ENCODE assay signal across 8 cellular contexts in the genomic region with DNA sequence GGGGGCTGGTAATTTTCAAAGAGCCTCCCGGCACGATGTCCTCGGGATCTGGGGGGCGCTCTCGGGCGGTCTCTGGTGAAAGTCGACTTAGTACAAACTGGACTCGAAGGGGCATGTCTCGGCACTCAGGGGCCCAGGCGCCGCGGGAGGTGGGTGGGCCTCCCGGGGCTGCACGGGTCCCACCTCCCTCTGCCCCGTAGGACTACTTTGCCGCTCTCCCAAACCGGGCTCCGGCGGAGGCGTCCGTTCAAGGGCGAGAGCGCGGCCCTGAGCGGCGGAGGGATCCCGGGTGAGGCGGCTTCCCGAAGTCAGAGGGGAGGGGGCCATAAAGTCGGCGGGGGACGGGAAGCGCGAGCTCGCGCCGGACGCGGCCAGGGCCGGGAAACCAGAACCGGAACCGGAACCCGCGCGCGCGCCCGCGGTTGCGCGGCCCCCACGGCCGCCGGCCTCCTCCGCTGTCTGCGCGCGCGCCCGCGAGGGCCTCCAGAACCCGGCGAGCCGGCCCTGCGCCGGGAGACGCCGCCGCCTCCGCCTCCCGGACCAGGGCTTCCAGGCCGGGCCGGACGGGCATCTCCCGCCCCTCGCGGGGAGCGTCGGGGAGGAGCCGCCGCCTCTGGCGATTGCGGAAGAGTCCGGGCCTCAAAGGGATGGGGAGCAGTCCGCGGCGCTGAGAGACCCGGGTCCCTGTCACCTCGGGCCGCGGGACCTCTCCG. TPM values are rescaled to one million over a fixed set of nuclear protein-coding genes. Genes with fewer than 3 reads are reported as not detected.
DNase-seq lines count a peak whose midpoint lies in the region; ATAC-seq and TF ChIP-seq lines count a peak whose summit lies in the region.

Gene ARHGEF12, plus strand, starts transcription at position 486 of the 713 bp plus-strand sequence. CDS start 831 bp downstream, outside the sequence.

- peak within 1 kb of the TSS; percentile 99 for H3K4me3 Mint-ChIP-seq in HFFc6
- peak within 1 kb of the TSS; percentile 92 for H3K4me3 Mint-ChIP-seq in T-helper 2 cell treated with Interferon-gamma antibody and Interleukin-4, amounts not matched to agents 5 μg/mL and 100 μg/mL, for 36 hours

- H3K4me3 ChIP-seq in GM08714 (ENCODE audit: low read length) (peak within 1 kb of the TSS; percentile 75), ascending aorta (peak within 1 kb of the TSS; percentile 88 to 91), right cardiac atrium (ENCODE audit: low read length) (peak within 1 kb of the TSS; percentile 94), urinary bladder (ENCODE audit: low read depth, low read length) (peak within 1 kb of the TSS; percentile 82)

- peaks cover 14% of the 10 kb centered on the region for H3K36me3 Mint-ChIP-seq in HFFc6 (ENCODE audit: low read depth)
- H3K36me3 Mint-ChIP-seq in T-helper 2 cell treated with Interferon-gamma antibody and Interleukin-4, amounts not matched to agents 5 μg/mL and 100 μg/mL, for 36 hours (ENCODE audit: low read depth): peaks cover 4% of the 10 kb centered on the region

- DNase-seq in HFFc6 (peak; percentile 93), NCI-H1417 treated with DMSO at 0.1 percent for 48 hours (lab: John Stamatoyannopoulos, UW) (peak; percentile 51), ascending aorta (ENCODE audit: low spot score in 2 of 2) (peak; percentile 76 to 97), right cardiac atrium (peak; percentile 97 to 99 (median 98)), pulmonary artery endothelial cell (ENCODE audit: low read depth, low spot score) (peak; percentile 93)
- peak; percentile 80 for DNase-seq in T-helper 2 cell treated with Interferon-gamma antibody and Interleukin-4, amounts not matched to agents 5 μg/mL and 100 μg/mL, for 36 hours (ENCODE audit: low spot score)

- intact Hi-C loops in ascending aorta (cut with DNase I): loop anchor here (1.0 to 2.0 kb wide), 2 partner anchors 11 to 97 kb away; partner anchors contain the start of gene TLCD5
- intact Hi-C loops in right cardiac atrium (cut with DNase I): loop anchor here in 3 of 4 donors (5.0 to 10.0 kb wide), 3 partner anchors 96 to 159 kb away; no protein-coding TSS in a partner anchor

- peaks cover 4% of the 10 kb centered on the region; the same call in 1 of the 2 replicates for H3K27me3 Mint-ChIP-seq in HFFc6 (ENCODE audit: insufficient read depth)
- peaks cover 66% of the 10 kb centered on the region for H3K27me3 Mint-ChIP-seq in T-helper 2 cell treated with Interferon-gamma antibody and Interleukin-4, amounts not matched to agents 5 μg/mL and 100 μg/mL, for 36 hours (ENCODE audit: low read depth)

- H3K27ac ChIP-seq in ascending aorta: peak within 1 kb of the TSS; percentile 99 to 100
- H3K27ac ChIP-seq in right cardiac atrium (ENCODE audit: low read length): peak within 1 kb of the TSS; percentile 99
- H3K27ac ChIP-seq in urinary bladder (ENCODE audit: low read depth): peak within 1 kb of the TSS; percentile 87

- peaks cover 16 to 41% of the 10 kb centered on the region in 2 donors for H3K4me1 ChIP-seq in ascending aorta
- H3K4me1 ChIP-seq in right cardiac atrium (ENCODE audit: control insufficient read depth, insufficient read depth, low read length): no peaks in the 10 kb centered on the region
- H3K4me1 ChIP-seq in urinary bladder (ENCODE audit: insufficient read depth): no peaks in the 10 kb centered on the region

- H3K9me3 ChIP-seq in ascending aorta: no peaks in the 10 kb centered on the region
- no peaks in the 10 kb centered on the region for H3K9me3 ChIP-seq in right cardiac atrium (ENCODE audit: control insufficient read depth, low read length)

- H3K27ac Mint-ChIP-seq in HFFc6: peak within 1 kb of the TSS; percentile 95
- H3K27ac Mint-ChIP-seq in T-helper 2 cell treated with Interferon-gamma antibody and Interleukin-4, amounts not matched to agents 5 μg/mL and 100 μg/mL, for 36 hours: no peak within 1 kb of the TSS

- peaks cover 65% of the 10 kb centered on the region for H3K4me1 Mint-ChIP-seq in HFFc6 (ENCODE audit: low read depth)
- H3K4me1 Mint-ChIP-seq in T-helper 2 cell treated with Interferon-gamma antibody and Interleukin-4, amounts not matched to agents 5 μg/mL and 100 μg/mL, for 36 hours (ENCODE audit: low read depth): peaks cover 28% of the 10 kb centered on the region

- H3K27me3 ChIP-seq in ascending aorta (no peaks in the 10 kb centered on the region), right cardiac atrium (ENCODE audit: control insufficient read depth, insufficient read depth) (no peaks in the 10 kb centered on the region)

- TF ChIP-seq CTCF in HFFc6 (IDR thresholded peaks at IDR 0.05) (peak; percentile 71), ascending aorta (IDR thresholded peaks at IDR 0.05) (peak; percentile 14 to 35 (median 25))

- ATAC-seq in right cardiac atrium: peak; percentile 87 to 88

- H3K9me3 Mint-ChIP-seq in HFFc6: no peaks in the 10 kb centered on the region
- H3K9me3 Mint-ChIP-seq in T-helper 2 cell treated with Interferon-gamma antibody and Interleukin-4, amounts not matched to agents 5 μg/mL and 100 μg/mL, for 36 hours: no peaks in the 10 kb centered on the region

- under 1% methylated on average over 92 of the region's 92 CpGs for WGBS in right cardiac atrium
- under 1% methylated on average over 92 of the region's 92 CpGs for WGBS in urinary bladder

- H3K36me3 ChIP-seq in ascending aorta (no peaks in the 10 kb centered on the region), urinary bladder (ENCODE audit: insufficient read depth) (no peaks in the 10 kb centered on the region)

RNA-seq across cellular contexts. Expression of gene ARHGEF12, which starts in this region (rescaled TPM):
- 10 to 100 TPM; 72.9 to 95.1 (median 85.0) TPM for total RNA-seq in HFFc6 (2021; fragmentation: NEBNext Ultra II Directional; extraction: Animal tissue kit (Norgen Biotek cat#: 25700))
- 65.9 TPM for total RNA-seq in ascending aorta
- total RNA-seq in right cardiac atrium: 100 to 1,000 TPM in 2 of 4 donors, 10 to 100 TPM in 2; 93.1 to 112 (median 97.3) TPM
- polyA plus RNA-seq in right cardiac atrium: 26.1 TPM
- total RNA-seq in pulmonary artery endothelial cell: 95.5 and 135 TPM in 2 replicates
- total RNA-seq in urinary bladder: 167 TPM
- polyA plus RNA-seq in urinary bladder: 33.7 TPM

Comparison
In these comparisons a context has a peak if more than half of its experiments do, and no peak if none do; other contexts are left out.
1. Peak in every context shown above with its lines: DNase-seq, ATAC-seq, H3K4me3 ChIP-seq and H3K27ac ChIP-seq.